ENCODE assay signal across 1 cellular context in the genomic region with DNA sequence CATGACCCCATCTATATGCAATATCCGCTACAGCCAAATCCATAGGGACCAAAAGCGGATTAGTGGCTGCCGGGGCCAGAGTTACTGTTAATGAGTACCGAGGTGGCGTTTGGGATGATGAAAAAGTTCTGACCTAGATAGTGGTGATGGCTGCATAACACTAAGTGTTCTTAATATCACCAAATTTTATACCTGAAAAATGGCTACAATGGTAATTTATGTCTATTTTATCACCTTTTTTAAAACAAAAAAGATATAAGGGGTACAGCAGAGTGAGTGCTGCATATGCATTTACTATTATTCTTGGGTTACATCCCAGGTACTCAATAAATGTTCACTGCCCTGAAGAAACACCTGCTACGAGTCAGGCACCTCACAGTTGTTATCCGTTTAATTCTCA.
A peak's percentile ranks its signal among the peaks of the same experiment; 100 is the strongest.
TF ChIP-seq lines count a peak whose summit lies in the region.

No MANE protein-coding gene starts in this region.

TF ChIP-seq in K562, 482 proteins besides CTCF, POLR2A, EP300 and RAD21:
- TF ChIP-seq BRD9 (IDR thresholded peaks at IDR 0.05; ENCODE audit: low read depth, partially characterized antibody) (no peak), BACH1 (tag; IDR thresholded peaks at IDR 0.05) (no peak), KLF10 (CRISPR knock-in tag; IDR thresholded peaks at IDR 0.05) (no peak), SPI1 (IDR thresholded peaks at IDR 0.05; ENCODE audit: borderline replicate concordance, low read depth, low read length) (no peak), SNIP1 (IDR thresholded peaks at IDR 0.05; ENCODE audit: low read depth) (no peak), ZNF830 (CRISPR knock-in tag; IDR thresholded peaks at IDR 0.05) (no peak), DPF2 (IDR thresholded peaks at IDR 0.05) (no peak), U2AF1 (optimal IDR thresholded peaks at IDR 0.05; ENCODE audit: low read depth, low read length) (no peak), CCNT2 (IDR thresholded peaks at IDR 0.05; ENCODE audit: borderline replicate concordance, extremely low read depth, insufficient read length, low read depth, low read length) (no peak), SUPT5H (IDR thresholded peaks at IDR 0.05) (0 out of 2 replicates have a peak, but pooled peaks have one; percentile 7), PPARD (CRISPR knock-in tag; IDR thresholded peaks at IDR 0.05) (no peak), MCM5 (IDR thresholded peaks at IDR 0.05; ENCODE audit: low read depth) (no peak), HDAC6 (IDR thresholded peaks at IDR 0.05; ENCODE audit: low read depth, low read length) (no peak), NFE2L1 (tag; IDR thresholded peaks at IDR 0.05; ENCODE audit: borderline replicate concordance, low read depth) (no peak), SMARCC2 (IDR thresholded peaks at IDR 0.05; ENCODE audit: low read depth) (no peak), COPS2 (conservative IDR thresholded peaks at IDR 0.05) (no peak), ZNF77 (CRISPR knock-in tag; IDR thresholded peaks at IDR 0.05) (0 out of 2 replicates have a peak, but pooled peaks have one; percentile 31), C11orf30 (IDR thresholded peaks at IDR 0.05; ENCODE audit: low read depth) (no peak), ZSCAN29 (IDR thresholded peaks at IDR 0.05) (no peak), PBX2 (CRISPR knock-in tag; IDR thresholded peaks at IDR 0.05; ENCODE audit: low read depth) (no peak), PBX2 (tag; conservative IDR thresholded peaks at IDR 0.05; ENCODE audit: low read depth) (no peak), ZNF589 (CRISPR knock-in tag; IDR thresholded peaks at IDR 0.05; ENCODE audit: low read depth) (no peak), PCBP1 (IDR thresholded peaks at IDR 0.05; ENCODE audit: low read depth, low read length, poor library complexity, severe bottlenecking) (no peak), ZBTB33 (CRISPR knock-in tag; IDR thresholded peaks at IDR 0.05) (peak; percentile 13; the same call in 1 of the 2 replicates)
